ENCODE assay signal across 3 cellular contexts in genomic region chr4:6420972-6421371, GRCh38.
TF ChIP-seq lines count a peak whose summit lies in the region.

No MANE protein-coding gene starts in this region.

TF ChIP-seq in HCT116, 20 proteins besides CTCF, POLR2A, EP300 and RAD21 (continued from another document):
- TF ChIP-seq ZBTB33 (IDR thresholded peaks at IDR 0.05; ENCODE audit: extremely low read depth, insufficient replicate concordance, low read length) = no peak
- no peak for TF ChIP-seq ATF3 (IDR thresholded peaks at IDR 0.05)
- no peak for TF ChIP-seq EZH2phosphoT487 (IDR thresholded peaks at IDR 0.05; ENCODE audit: borderline replicate concordance)
- TF ChIP-seq CBX3 (IDR thresholded peaks at IDR 0.05; ENCODE audit: low read depth) = no peak
- TF ChIP-seq POLR2AphosphoS5 (IDR thresholded peaks at IDR 0.05; ENCODE audit: low read depth, low read length) = no peak
- TF ChIP-seq FOSL1 (IDR thresholded peaks at IDR 0.05; ENCODE audit: low read depth) = no peak
- TF ChIP-seq SP1 (IDR thresholded peaks at IDR 0.05; ENCODE audit: low read depth) = no peak
- TF ChIP-seq REST (IDR thresholded peaks at IDR 0.05; ENCODE audit: low read depth) = no peak
- TF ChIP-seq TCF7L2 (IDR thresholded peaks at IDR 0.05; ENCODE audit: borderline replicate concordance, extremely low read depth, insufficient read depth, insufficient read length) = no peak
- no peak for TF ChIP-seq ZFX (IDR thresholded peaks at IDR 0.05)
- no peak for TF ChIP-seq CEBPB (IDR thresholded peaks at IDR 0.05; ENCODE audit: low read depth)
- TF ChIP-seq SIN3A (IDR thresholded peaks at IDR 0.05; ENCODE audit: low read depth) = no peak
- TF ChIP-seq EGR1 (IDR thresholded peaks at IDR 0.05; ENCODE audit: low read depth) = no peak

TF ChIP-seq in WTC11, 78 proteins besides CTCF, POLR2A, EP300 and RAD21 (continued from another document):
- TF ChIP-seq USF1 (CRISPR knock-in tag; IDR thresholded peaks at IDR 0.05) = peak; percentile 31; the same call in 1 of the 2 replicates
- TF ChIP-seq ZBTB43 (CRISPR knock-in tag; IDR thresholded peaks at IDR 0.05) = no peak

TF ChIP-seq in GM23338, 12 proteins besides CTCF, POLR2A, EP300 and RAD21 (continued from another document):
- no peak for TF ChIP-seq ZNF462 (CRISPR knock-in tag; IDR thresholded peaks at IDR 0.05)
- TF ChIP-seq ZNF331 (CRISPR knock-in tag; IDR thresholded peaks at IDR 0.05; ENCODE audit: low read depth) = no peak
